Comparison of ENCODE assay signal across 9 cellular contexts in genomic region chr12:46494424-46494823, GRCh38.
DNase-seq lines count a peak whose midpoint lies in the region; ATAC-seq and TF ChIP-seq lines count a peak whose summit lies in the region.
"Had no signal": no experiment of that assay in that cellular context is flagged by ENCODE, and none has a peak within 500 bp of the region (broad histone marks: within the 10 kb centered on the region; RNA-seq: fewer than 3 reads in every experiment).

No MANE protein-coding gene starts in this region.

- TF ChIP-seq POLR2A in HCT116 (IDR thresholded peaks at IDR 0.05; ENCODE audit: borderline replicate concordance, extremely low read depth, insufficient read depth, insufficient read length) (no peak), suprapubic skin (IDR thresholded peaks at IDR 0.05) (no peak)

- ATAC-seq in HCT116 = no peak
- no peak for ATAC-seq in HG03565 (IDR thresholded peaks at IDR 0.05; ENCODE audit: unreplicated experiment)
- no peak for ATAC-seq in HG02870 (IDR thresholded peaks at IDR 0.05; ENCODE audit: unreplicated experiment)

- no peaks in the 10 kb centered on the region for H3K9me2 ChIP-seq in HCT116 (ENCODE audit: insufficient read depth)

- no peak overlapping the region for H3K4me3 ChIP-seq in HCT116 (replicated peaks in 1 of 2; ENCODE audit: low read depth in 1 of 2, low read length in 2 of 2)
- peak overlapping the region; percentile 75 for H3K4me3 ChIP-seq in adipocyte (ENCODE audit: low read length)
- H3K4me3 ChIP-seq in suprapubic skin = no peak overlapping the region

- no peak overlapping the region for H2AFZ ChIP-seq in HCT116 (ENCODE audit: low read depth, low read length, poor library complexity, severe bottlenecking)

- DNase-seq in HCT116 (ENCODE audit: low read depth, low spot score) (no peak), adipocyte (ENCODE audit: low read depth) (peak; percentile 68), iPS DF 19.7 (ENCODE audit: low read depth, low spot score) (peak; percentile 68), suprapubic skin (ENCODE audit: low spot score in 2 of 2) (no peak), DMS79 (lab: John Stamatoyannopoulos, UW) (no peak)
- DNase-seq in stimulated activated CD4-positive, alpha-beta T cell treated with anti-CD3 and anti-CD28 coated beads, Interleukin-2, amount 100 ng/mL, for 48 hours = no peak
- DNase-seq: NCI-H345 had no signal

- no peaks in the 10 kb centered on the region for H4K20me1 ChIP-seq in HCT116 (ENCODE audit: insufficient read depth)

- H3K4me1 ChIP-seq in HCT116 (ENCODE audit: control insufficient read depth in 1 of 2, insufficient read depth in 2 of 2, low read length in 2 of 2) (peaks cover 61 to 62% of the 10 kb centered on the region in 2 experiments), adipocyte (ENCODE audit: control insufficient read depth, insufficient read depth, low read length) (peaks cover 53% of the 10 kb centered on the region), suprapubic skin (peaks cover 49% of the 10 kb centered on the region)

- no peak for TF ChIP-seq RAD21 in HCT116 (IDR thresholded peaks at IDR 0.05; ENCODE audit: low read depth)

- H3K79me2 ChIP-seq in HCT116 (ENCODE audit: insufficient read depth, low read length) = no peaks in the 10 kb centered on the region; the same call in 1 of the 2 replicates

- TF ChIP-seq EP300 in suprapubic skin (IDR thresholded peaks at IDR 0.05) = no peak

- H3K27me3 ChIP-seq in HCT116 (ENCODE audit: insufficient read depth, low read length) (no peaks in the 10 kb centered on the region), adipocyte (replicated peaks; ENCODE audit: control insufficient read depth, insufficient read depth, low read length) (no peaks in the 10 kb centered on the region), suprapubic skin (no peaks in the 10 kb centered on the region)

- RAD21 ChIA-PET in HCT116 (lab: Charles Lee; ENCODE audit: low non-redundant PET in 1 of 2, low total read pairs in 2 of 2, uncharacterized antibody in 2 of 2, unreplicated experiment in 2 of 2) = no interaction called here

- no TSS peak for BruUV-seq in HCT116 (replicated peaks; lab: Mats Ljungman, UMichigan)

- intact Hi-C loops in HCT116 (cut with micrococcal nuclease) = loop anchor here (5.0 kb wide), 3 partner anchors 58 to 122 kb away; partner anchors contain the start of gene SLC38A2

- POLR2A ChIA-PET in HCT116 (lab: Charles Lee) = interaction anchor here (1.1 to 2.0 kb wide), 2 partner anchors 54 to 123 kb away, joined by 3 to 9 read pairs; no protein-coding TSS in a partner anchor

- H3K9me3 ChIP-seq in HCT116 (ENCODE audit: control insufficient read depth in 1 of 2, insufficient read depth in 1 of 2, low read depth in 1 of 2, low read length in 2 of 2) (no peaks in the 10 kb centered on the region), adipocyte (ENCODE audit: control insufficient read depth, low read length) (no peaks in the 10 kb centered on the region), suprapubic skin (no peaks in the 10 kb centered on the region)

- 19% methylated on average over 1 of the region's 1 CpG for WGBS in suprapubic skin

- no peak for TF ChIP-seq CTCF in HCT116 (IDR thresholded peaks at IDR 0.05 in 2 of 3, conservative IDR thresholded peaks at IDR 0.05 in 1 of 3; ENCODE audit: borderline replicate concordance in 1 of 3, insufficient read depth in 1 of 3, low read depth in 2 of 3, low read length in 2 of 3)
- TF ChIP-seq CTCF in suprapubic skin (IDR thresholded peaks at IDR 0.05) = no peak

- H3K9ac ChIP-seq in HCT116 (ENCODE audit: low read length) = no peak overlapping the region; the same call in 1 of the 2 replicates
- peak overlapping the region; percentile 85 for H3K9ac ChIP-seq in adipocyte (ENCODE audit: low read length)

- H3K36me3 ChIP-seq in HCT116 (ENCODE audit: control insufficient read depth in 1 of 2, insufficient read depth in 2 of 2, low read length in 2 of 2) (no peaks in the 10 kb centered on the region), adipocyte (ENCODE audit: control insufficient read depth, insufficient read depth, low read length, severe bottlenecking) (no peaks in the 10 kb centered on the region), suprapubic skin (no peaks in the 10 kb centered on the region)

- CTCF ChIA-PET in HCT116 (lab: Charles Lee) = no interaction called here

- H3K4me2 ChIP-seq in HCT116 (ENCODE audit: low read length) = peak overlapping the region; percentile 49

- H3K27ac ChIP-seq in HCT116 (ENCODE audit: low read depth, low read length) (peak overlapping the region; percentile 73; the same call in 1 of the 2 replicates), suprapubic skin (peak overlapping the region; percentile 63)

TF ChIP-seq in HCT116, 20 proteins besides CTCF, POLR2A, EP300 and RAD21:
- TF ChIP-seq REST (IDR thresholded peaks at IDR 0.05; ENCODE audit: low read depth) (no peak), TCF7L2 (IDR thresholded peaks at IDR 0.05; ENCODE audit: borderline replicate concordance, extremely low read depth, insufficient read depth, insufficient read length) (peak; percentile 13), EZH2 (IDR thresholded peaks at IDR 0.05) (no peak)

Comparison
In these comparisons a context has a peak if more than half of its experiments do, and no peak if none do; other contexts are left out.
1. DNase-seq: peak in adipocyte (single experiment) and iPS DF 19.7 (single experiment); none in HCT116 (single experiment), suprapubic skin (0 of 2), stimulated activated CD4-positive, alpha-beta T cell treated with anti-CD3 and anti-CD28 coated beads, Interleukin-2, amount 100 ng/mL, for 48 hours (0 of 2) and DMS79 (single experiment).